Comparison of ENCODE assay signal across 8 cellular contexts in genomic region chr3:141460097-141460704, GRCh38. TPM values are rescaled to one million over a fixed set of nuclear protein-coding genes. Genes with fewer than 3 reads are reported as not detected.
DNase-seq lines count a peak whose midpoint lies in the region; FAIRE-seq and TF ChIP-seq lines count a peak whose summit lies in the region.

No MANE protein-coding gene starts in this region.

- TF ChIP-seq EP300 in ovary (IDR thresholded peaks at IDR 0.05): no peak
- peak in 1 of 2 donors; percentile 19 for TF ChIP-seq EP300 in tibial nerve (IDR thresholded peaks at IDR 0.05)

- WGBS in ovary, 3 donors: 16 to 20% (median 19%) methylated on average over 10 of the region's 10 CpGs
- 22 to 23% methylated on average over 10 of the region's 10 CpGs for WGBS in tibial nerve, 2 donors

- peak; percentile 77 for DNase-seq in GM04504 (ENCODE audit: low read depth)
- DNase-seq in HEK293T (ENCODE audit: extremely low spot score): peak; percentile 86
- peak; percentile 89 for DNase-seq in NAMALWA (ENCODE audit: low spot score)
- DNase-seq in SJCRH30: peak; percentile 81 to 90
- DNase-seq in activated effector memory CD4-positive, alpha-beta T cell treated with anti-CD3 and anti-CD28 coated beads, Interleukin-2, amount 50 U/mL, for 16 hours: peak; percentile 94
- peak; percentile 57 to 76 for DNase-seq in frontal cortex (ENCODE audit: low spot score in 2 of 2)
- DNase-seq in ovary: peak; percentile 84 to 92 (median 90)
- DNase-seq in tibial nerve (ENCODE audit: low spot score in 2 of 2): peak; percentile 85 to 97

- H3K36me3 ChIP-seq in SJCRH30 (no peaks in the 10 kb centered on the region), ovary (no peaks in the 10 kb centered on the region), tibial nerve (no peaks in the 10 kb centered on the region)

- no peaks in the 10 kb centered on the region for H3K27me3 ChIP-seq in SJCRH30
- no peaks in the 10 kb centered on the region for H3K27me3 ChIP-seq in ovary
- H3K27me3 ChIP-seq in tibial nerve: no peaks in the 10 kb centered on the region

- intact Hi-C loops in ovary (cut with DNase I): loop anchor here in 2 of 4 donors (5.0 to 10.0 kb wide), 2 partner anchors 97 to 225 kb away; partner anchors contain the start of gene PXYLP1 (in 1 of the 2)

- H3K9me3 ChIP-seq in SJCRH30 (replicated peaks) (no peaks in the 10 kb centered on the region), ovary (no peaks in the 10 kb centered on the region), tibial nerve (peaks cover 0 to 8% (median 0%) of the 10 kb centered on the region in 4 donors)

- no peak for TF ChIP-seq POLR2A in ovary (IDR thresholded peaks at IDR 0.05)
- TF ChIP-seq POLR2A in tibial nerve (IDR thresholded peaks at IDR 0.05): no peak

- no peak overlapping the region for H3K27ac ChIP-seq in SJCRH30
- no peak overlapping the region for H3K27ac ChIP-seq in ovary
- no peak overlapping the region for H3K27ac ChIP-seq in tibial nerve

- TF ChIP-seq CTCF in ovary (IDR thresholded peaks at IDR 0.05): peak; percentile 68 to 81 (median 75)
- TF ChIP-seq CTCF in tibial nerve (IDR thresholded peaks at IDR 0.05): peak; percentile 85 to 93 (median 87)

- CTCF ChIA-PET in HEK293T (lab: Yijun Ruan, JAX): interaction anchor here (0.6 to 4.0 kb wide), 7 partner anchors 8 to 152 kb away, joined by 3 to 28 read pairs (median 3); no protein-coding TSS in a partner anchor

- no peak for FAIRE-seq in frontal cortex (lab: Jason Lieb, UNC)

- POLR2A ChIA-PET in HEK293T (lab: Yijun Ruan, JAX): no interaction called here

- H3K4me1 ChIP-seq in SJCRH30 (no peaks in the 10 kb centered on the region), ovary (ENCODE audit: insufficient read depth) (peaks cover 2% of the 10 kb centered on the region), tibial nerve (peaks cover 0 to 19% (median under 1%) of the 10 kb centered on the region in 4 donors)

- H3K4me3 ChIP-seq in SJCRH30 (no peak overlapping the region), ovary (no peak overlapping the region), tibial nerve (no peak overlapping the region)

TF ChIP-seq in HEK293T, 16 proteins besides CTCF, POLR2A, EP300 and RAD21:
- no peak for TF ChIP-seq CTBP1 (IDR thresholded peaks at IDR 0.05; ENCODE audit: borderline replicate concordance)
- no peak for TF ChIP-seq BHLHE40 (IDR thresholded peaks at IDR 0.05; ENCODE audit: borderline replicate concordance)
- no peak for TF ChIP-seq NFRKB (IDR thresholded peaks at IDR 0.05)
- TF ChIP-seq FOXA1 (IDR thresholded peaks at IDR 0.05): no peak
- TF ChIP-seq ARNT (IDR thresholded peaks at IDR 0.05): no peak

RNA-seq across cellular contexts. Expression of gene RASA2, which starts 26.6 kb away (rescaled TPM):
- total RNA-seq in SJCRH30 (2014; rRNA removed; shearing (Covaris generic)): 31.6 and 37.5 TPM in 2 replicates
- 35.9 TPM for total RNA-seq in frontal cortex
- total RNA-seq in ovary: 10 to 100 TPM; 16.7 to 28.1 (median 18.8) TPM
- polyA plus RNA-seq in ovary: 10 to 100 TPM in 1 of 2 donors, 1 to 10 TPM in 1; 6.9 to 10.2 TPM
- 10 to 100 TPM; 19.6 to 46.8 (median 37.2) TPM for total RNA-seq in tibial nerve
